Comparison of ENCODE assay signal across 8 cellular contexts in the genomic region with DNA sequence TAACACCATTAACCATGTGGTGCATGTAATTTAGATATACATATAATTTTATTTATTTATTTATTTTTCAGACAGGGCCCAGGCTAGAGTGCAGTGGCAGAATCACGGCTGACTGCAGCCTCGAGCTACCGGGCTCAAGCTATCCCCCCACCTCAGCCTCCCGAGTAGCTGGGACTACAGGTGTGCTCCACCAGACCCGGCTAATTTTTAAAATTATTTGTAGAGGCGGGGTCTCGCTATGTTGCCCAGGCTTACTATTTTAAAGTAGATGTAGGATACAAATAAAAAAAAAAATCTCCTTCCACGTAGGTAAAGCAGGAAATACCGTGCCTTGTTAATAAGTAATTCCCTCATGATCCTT. TPM values are rescaled to one million over a fixed set of nuclear protein-coding genes. Genes with fewer than 3 reads are reported as not detected.
DNase-seq lines count a peak whose midpoint lies in the region; ATAC-seq, FAIRE-seq and TF ChIP-seq lines count a peak whose summit lies in the region.

No MANE protein-coding gene starts in this region.

- H3K9me3 Mint-ChIP-seq in naive thymus-derived CD8-positive, alpha-beta T cell = no peaks in the 10 kb centered on the region

- H3K27me3 Mint-ChIP-seq in naive thymus-derived CD8-positive, alpha-beta T cell = peaks cover 0 to 6% (median 0%) of the 10 kb centered on the region in 5 donors

- POLR2A ChIA-PET in A549 (lab: Yijun Ruan, JAX) = interaction anchor here (0.6 to 1.2 kb wide), 10 partner anchors 10 to 277 kb away, joined by 3 to 16 read pairs (median 4); a partner anchor contains a TSS
- POLR2A ChIA-PET in naive thymus-derived CD8-positive, alpha-beta T cell (lab: Charles Lee) = interaction anchor here (0.5 to 2.1 kb wide), 7 partner anchors 8 to 1549 kb away, joined by 3 to 7 read pairs (median 6); a partner anchor contains a TSS

- peak overlapping the region; percentile 88 to 97 (median 94) for H3K4me3 Mint-ChIP-seq in naive thymus-derived CD8-positive, alpha-beta T cell

- H3K27ac Mint-ChIP-seq in naive thymus-derived CD8-positive, alpha-beta T cell = peak overlapping the region; percentile 94 to 100 (median 98)

- no peak for TF ChIP-seq EP300 in A549 (IDR thresholded peaks at IDR 0.05)

- H3K27ac ChIP-seq in A549 = peak overlapping the region; percentile 95 to 99
- no peak overlapping the region for H3K27ac ChIP-seq in Karpas-422 (ENCODE audit: low read length)
- H3K27ac ChIP-seq in cingulate gyrus (ENCODE audit: low read depth, low read length) = peak overlapping the region; percentile 99

- no peak overlapping the region for H3K9ac ChIP-seq in Karpas-422 (ENCODE audit: low read length)

- DNase-seq in A549 (ENCODE audit: low read depth in 1 of 2, low spot score in 1 of 2) (no peak), Karpas-422 (peak; percentile 39), NCI-H1105 treated with DMSO at 0.1 percent for 48 hours (lab: John Stamatoyannopoulos, UW) (no peak)
- DNase-seq in naive thymus-derived CD8-positive, alpha-beta T cell = no peak
- DNase-seq in stimulated activated CD4-positive, alpha-beta T cell treated with anti-CD3 and anti-CD28 coated beads, Interleukin-4, amount 100 ng/mL, for 24 hours = no peak

- no peaks in the 10 kb centered on the region for H3K9me3 ChIP-seq in A549
- H3K9me3 ChIP-seq in Karpas-422 (ENCODE audit: low read length) = no peaks in the 10 kb centered on the region

- no peak for TF ChIP-seq POLR2A in A549 (IDR thresholded peaks at IDR 0.05; ENCODE audit: low read length)

- H3K27me3 ChIP-seq in Karpas-422 (ENCODE audit: low read length) = no peaks in the 10 kb centered on the region

- H3K79me2 ChIP-seq in Karpas-422 (ENCODE audit: low read length) = no peaks in the 10 kb centered on the region

- WGBS in A549 (ENCODE audit: missing lambda C conversion rate) = 41% methylated on average over 9 of the region's 9 CpGs

- H3K36me3 Mint-ChIP-seq in naive thymus-derived CD8-positive, alpha-beta T cell = peaks cover 0 to 3% (median 3%) of the 10 kb centered on the region in 3 donors

- ATAC-seq in A549 = peak in 1 of 2 experiments; percentile 3; a peak in 1 of 6 replicates
- ATAC-seq in naive thymus-derived CD8-positive, alpha-beta T cell = no peak
- ATAC-seq in GM21360 (IDR thresholded peaks at IDR 0.05; ENCODE audit: unreplicated experiment) = no peak
- ATAC-seq in HG03460 (IDR thresholded peaks at IDR 0.05; ENCODE audit: unreplicated experiment) = no peak

- no peak for TF ChIP-seq CTCF in A549 (IDR thresholded peaks at IDR 0.05)

- H3K4me3 ChIP-seq in A549 (peak overlapping the region; percentile 63; the same call in 2 of the 3 replicates), Karpas-422 (ENCODE audit: low read length) (no peak overlapping the region)

- H3K4me1 Mint-ChIP-seq in naive thymus-derived CD8-positive, alpha-beta T cell = peaks cover 8 to 21% (median 21%) of the 10 kb centered on the region in 4 donors

- H3K4me2 ChIP-seq in A549 (peak overlapping the region; percentile 63), Karpas-422 (ENCODE audit: low read depth, low read length, poor library complexity, severe bottlenecking) (peak overlapping the region; percentile 29)

- FAIRE-seq in A549 (lab: Jason Lieb, UNC) = no peak

- peak overlapping the region; percentile 69; the same call in 1 of the 2 replicates for H2AFZ ChIP-seq in Karpas-422 (ENCODE audit: low read length)

- no peaks in the 10 kb centered on the region for H3K9me2 ChIP-seq in Karpas-422 (replicated peaks; ENCODE audit: insufficient read depth, low read length)

- H4K20me1 ChIP-seq in Karpas-422 (ENCODE audit: insufficient read depth, low read depth, low read length) = no peaks in the 10 kb centered on the region

- CTCF ChIA-PET in A549 (lab: Yijun Ruan, JAX) = interaction anchor here (1.0 to 1.7 kb wide), 2 partner anchors 19 to 84 kb away, joined by 3 to 8 read pairs; a partner anchor contains a TSS

- H3K4me1 ChIP-seq in A549 = peaks cover 12% of the 10 kb centered on the region; the same call in 2 of the 3 replicates
- peaks cover 11% of the 10 kb centered on the region for H3K4me1 ChIP-seq in Karpas-422 (ENCODE audit: low read length)

- TF ChIP-seq RAD21 in A549 (conservative IDR thresholded peaks at IDR 0.05 in 1 of 2, IDR thresholded peaks at IDR 0.05 in 1 of 2) = no peak

- no peaks in the 10 kb centered on the region for H3K36me3 ChIP-seq in Karpas-422 (ENCODE audit: insufficient read depth, low read length)

TF ChIP-seq in A549, 52 proteins besides CTCF, POLR2A, EP300 and RAD21:
- no peak for TF ChIP-seq MAZ (IDR thresholded peaks at IDR 0.05; ENCODE audit: borderline replicate concordance, low read depth, low read length)
- no peak for TF ChIP-seq CBX2 (IDR thresholded peaks at IDR 0.05; ENCODE audit: borderline replicate concordance, low read depth)
- no peak for TF ChIP-seq JUN (IDR thresholded peaks at IDR 0.05)
- TF ChIP-seq MAFK (IDR thresholded peaks at IDR 0.05; ENCODE audit: partially characterized antibody) = no peak
- TF ChIP-seq EHF (CRISPR knock-in tag; IDR thresholded peaks at IDR 0.05) = no peak
- TF ChIP-seq, protein P1, sequence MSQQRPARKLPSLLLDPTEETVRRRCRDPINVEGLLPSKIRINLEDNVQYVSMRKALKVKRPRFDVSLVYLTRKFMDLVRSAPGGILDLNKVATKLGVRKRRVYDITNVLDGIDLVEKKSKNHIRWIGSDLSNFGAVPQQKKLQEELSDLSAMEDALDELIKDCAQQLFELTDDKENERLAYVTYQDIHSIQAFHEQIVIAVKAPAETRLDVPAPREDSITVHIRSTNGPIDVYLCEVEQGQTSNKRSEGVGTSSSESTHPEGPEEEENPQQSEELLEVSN (IDR thresholded peaks at IDR 0.05; ENCODE audit: borderline replicate concordance, low read depth) = no peak
- TF ChIP-seq, protein P2, sequence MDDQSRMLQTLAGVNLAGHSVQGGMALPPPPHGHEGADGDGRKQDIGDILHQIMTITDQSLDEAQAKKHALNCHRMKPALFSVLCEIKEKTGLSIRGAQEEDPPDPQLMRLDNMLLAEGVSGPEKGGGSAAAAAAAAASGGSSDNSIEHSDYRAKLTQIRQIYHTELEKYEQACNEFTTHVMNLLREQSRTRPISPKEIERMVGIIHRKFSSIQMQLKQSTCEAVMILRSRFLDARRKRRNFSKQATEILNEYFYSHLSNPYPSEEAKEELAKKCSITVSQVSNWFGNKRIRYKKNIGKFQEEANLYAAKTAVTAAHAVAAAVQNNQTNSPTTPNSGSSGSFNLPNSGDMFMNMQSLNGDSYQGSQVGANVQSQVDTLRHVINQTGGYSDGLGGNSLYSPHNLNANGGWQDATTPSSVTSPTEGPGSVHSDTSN (IDR thresholded peaks at IDR 0.05) = no peak
- no peak for TF ChIP-seq ZSCAN20 (CRISPR knock-in tag; IDR thresholded peaks at IDR 0.05)
- TF ChIP-seq EHMT2 (IDR thresholded peaks at IDR 0.05; ENCODE audit: low read depth) = no peak
- no peak for TF ChIP-seq RCOR1 (IDR thresholded peaks at IDR 0.05; ENCODE audit: low read depth, low read length)
- no peak for TF ChIP-seq ZNF302 (CRISPR knock-in tag; IDR thresholded peaks at IDR 0.05)
- TF ChIP-seq, protein P3, sequence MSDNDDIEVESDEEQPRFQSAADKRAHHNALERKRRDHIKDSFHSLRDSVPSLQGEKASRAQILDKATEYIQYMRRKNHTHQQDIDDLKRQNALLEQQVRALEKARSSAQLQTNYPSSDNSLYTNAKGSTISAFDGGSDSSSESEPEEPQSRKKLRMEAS (IDR thresholded peaks at IDR 0.05) = no peak
- no peak for TF ChIP-seq RARB (CRISPR knock-in tag; IDR thresholded peaks at IDR 0.05)
- TF ChIP-seq HOXB5 (CRISPR knock-in tag; IDR thresholded peaks at IDR 0.05) = no peak

RNA-seq across cellular contexts. Expression of a gene that starts 0.4 kb away (rescaled TPM):
- polyA plus RNA-seq in A549 (2011; rRNA removed) (17.9 and 23.8 TPM in 2 replicates), A549 (2017; fragmentation: RNase III; extraction: RNeasy Plus Mini Kit Qiagen cat#74134 plus additional on column Dnase treatment) (15.9 to 18.5 TPM (median 16.3 TPM) in 3 replicates)
- 19.4 and 23.1 TPM in 2 replicates for polyA plus RNA-seq in A549 (2012; cell fraction: cytosol; rRNA removed)
- 10.5 and 14.7 TPM in 2 replicates for polyA plus RNA-seq in A549 (2012; cell fraction: nucleus; rRNA removed)
- 16.9 and 20.4 TPM in 2 replicates for polyA minus RNA-seq in A549 (2011; rRNA and poly(A)+ RNA removed)
- 6.1 and 31.7 TPM in 2 replicates for total RNA-seq in Karpas-422 (2014; rRNA removed; shearing (Covaris generic); ENCODE audit: low replicate concordance)
- total RNA-seq in naive thymus-derived CD8-positive, alpha-beta T cell = 10 to 100 TPM; 18.7 to 22.7 TPM
- polyA plus RNA-seq in naive thymus-derived CD8-positive, alpha-beta T cell = 10 to 100 TPM; 12.6 to 14.0 (median 13.9) TPM

RNA-seq across cellular contexts. Expression of a gene that starts 46.8 kb away (rescaled TPM):
- 17.5 and 18.3 TPM in 2 replicates for polyA plus RNA-seq in A549 (2011; rRNA removed)
- 7.2 and 13.0 TPM in 2 replicates for polyA plus RNA-seq in A549 (2012; cell fraction: cytosol; rRNA removed)
- 13.5 and 18.8 TPM in 2 replicates for polyA plus RNA-seq in A549 (2012; cell fraction: nucleus; rRNA removed)
- polyA plus RNA-seq in A549 (2017; fragmentation: RNase III; extraction: RNeasy Plus Mini Kit Qiagen cat#74134 plus additional on column Dnase treatment) = 14.7 to 16.3 TPM (median 15.5 TPM) in 3 replicates
- 16.8 and 17.3 TPM in 2 replicates for polyA minus RNA-seq in A549 (2011; rRNA and poly(A)+ RNA removed)
- not detected in 2 replicates for total RNA-seq in Karpas-422 (2014; rRNA removed; shearing (Covaris generic); ENCODE audit: low replicate concordance)
- total RNA-seq in naive thymus-derived CD8-positive, alpha-beta T cell = under 1 TPM; 0.13 to 0.14 TPM
- under 1 TPM in 2 of 3 donors, not detected in 1; 0.20 to 0.23 TPM for polyA plus RNA-seq in naive thymus-derived CD8-positive, alpha-beta T cell
